9 cellular contexts compared by ENCODE assay signal in the genomic region with DNA sequence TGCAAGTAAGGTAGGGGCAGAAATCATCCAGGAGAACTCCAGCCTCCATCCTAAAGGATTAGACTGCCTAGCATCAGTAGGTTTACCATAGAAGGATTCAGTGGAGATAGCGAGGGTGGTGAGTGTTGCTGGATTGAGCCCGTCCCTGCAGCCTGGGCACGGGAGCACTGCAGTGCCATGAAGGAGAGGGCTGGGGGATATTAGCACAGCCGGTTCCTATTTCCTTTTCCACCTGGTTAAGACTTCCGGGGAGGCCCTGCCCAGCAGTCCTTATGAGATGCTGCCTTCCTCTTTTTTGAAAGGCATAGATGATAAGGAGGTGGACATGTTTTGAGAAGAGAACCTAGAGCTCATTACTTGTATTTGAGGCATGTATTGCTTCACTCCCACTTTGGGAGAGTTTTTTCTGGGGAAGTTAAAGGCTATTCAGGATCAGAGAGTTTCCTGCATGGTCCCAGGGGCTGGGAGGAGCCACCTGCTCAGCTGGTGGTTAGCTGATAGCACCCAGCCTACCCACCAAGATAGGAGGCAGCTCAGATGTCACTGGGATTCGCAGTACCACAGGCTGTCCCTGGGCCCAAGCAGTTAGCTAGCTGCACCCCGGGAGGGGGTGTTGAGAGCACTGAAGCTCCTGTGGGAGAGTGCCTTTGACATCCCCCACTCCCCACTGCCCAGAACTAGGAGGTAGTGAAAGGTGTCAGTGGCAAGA. TPM values are rescaled to one million over a fixed set of nuclear protein-coding genes. Genes with fewer than 3 reads are reported as not detected.
DNase-seq lines count a peak whose midpoint lies in the region; ATAC-seq, FAIRE-seq and TF ChIP-seq lines count a peak whose summit lies in the region.
"Had no signal": no experiment of that assay in that cellular context is flagged by ENCODE, and none has a peak within 500 bp of the region (broad histone marks: within the 10 kb centered on the region; RNA-seq: fewer than 3 reads in every experiment).

No MANE protein-coding gene starts in this region.

- H2BK20ac ChIP-seq in H1 (ENCODE audit: low read length), result peak overlapping the region; percentile 24

- H3K56ac ChIP-seq in H1 (replicated peaks; ENCODE audit: insufficient read length, low read depth, low read length), result no peak overlapping the region

- H3K4me2 ChIP-seq in H1 (ENCODE audit: insufficient read depth in 1 of 2, low read depth in 2 of 2, low read length in 2 of 2), result peak overlapping the region; percentile 59 to 61; a peak in 3 of 4 replicates

- H3K4me3 Mint-ChIP-seq in CD8-positive, alpha-beta T cell, result peak overlapping the region; percentile 11
- H3K4me3 Mint-ChIP-seq in neural crest cell, result peak overlapping the region; percentile 34

- H3K27ac Mint-ChIP-seq in CD8-positive, alpha-beta T cell, result no peak overlapping the region
- no peak overlapping the region for H3K27ac Mint-ChIP-seq in neural crest cell (ENCODE audit: unreplicated experiment)

- no peaks in the 10 kb centered on the region for H3K9me3 Mint-ChIP-seq in CD8-positive, alpha-beta T cell
- no peaks in the 10 kb centered on the region for H3K9me3 Mint-ChIP-seq in neural crest cell

- H3K79me2 ChIP-seq in H1 (ENCODE audit: control insufficient read depth in 1 of 2, insufficient read depth in 2 of 2, low read length in 2 of 2), result peaks cover 18 to 91% of the 10 kb centered on the region in 2 experiments

- H4K8ac ChIP-seq in H1 (ENCODE audit: extremely low read depth, insufficient read depth, low read length), result no peak overlapping the region

- peak overlapping the region; percentile 88 for H3K18ac ChIP-seq in H1 (ENCODE audit: extremely low read depth, low read length)

- H4K20me1 ChIP-seq in H1 (replicated peaks in 1 of 2; ENCODE audit: control insufficient read depth in 1 of 2, insufficient read depth in 2 of 2, low read length in 2 of 2), result peaks cover 6 to 37% of the 10 kb centered on the region in 2 experiments

- H2AFZ ChIP-seq in H1 (ENCODE audit: low read length), result no peak overlapping the region

- no peak overlapping the region for H4K5ac ChIP-seq in H1 (ENCODE audit: insufficient read length, low read depth, low read length)

- no peak overlapping the region for H3K14ac ChIP-seq in H1 (ENCODE audit: insufficient read length)

- H3K27ac ChIP-seq in CD8-positive, alpha-beta T cell (ENCODE audit: low read depth, low read length), result no peak overlapping the region
- H3K27ac ChIP-seq in H1 (ENCODE audit: low read depth, low read length), result peak overlapping the region; percentile 84; the same call in 1 of the 2 replicates

- peaks cover 14% of the 10 kb centered on the region for H3K27me3 ChIP-seq in CD8-positive, alpha-beta T cell (ENCODE audit: insufficient read depth, low read length)
- H3K27me3 ChIP-seq in H1 (replicated peaks in 1 of 4; ENCODE audit: control insufficient read depth in 3 of 4, extremely low read depth in 1 of 4, insufficient read depth in 3 of 4, low read length in 3 of 4), result no peaks in the 10 kb centered on the region

- TF ChIP-seq POLR2A in H1 (IDR thresholded peaks at IDR 0.05; ENCODE audit: control extremely low read depth in 1 of 2, low read depth in 2 of 2, low read length in 2 of 2), result no peak; a peak in 1 of 3 replicates

- H3K4me3 ChIP-seq in CD8-positive, alpha-beta T cell (ENCODE audit: low read depth, low read length), result no peak overlapping the region
- H3K4me3 ChIP-seq in H1 (ENCODE audit: extremely low read depth in 1 of 4, insufficient read depth in 2 of 4, low read depth in 3 of 4, low read length in 4 of 4), result no peak overlapping the region
- no peak overlapping the region for H3K4me3 ChIP-seq in foreskin fibroblast (ENCODE audit: low read depth in 1 of 2, low read length in 2 of 2)

- 0 out of 7 replicates have a peak overlapping the region, but pooled peaks of 1 of the 4 experiments have one; percentile 62 for H3K9ac ChIP-seq in H1 (replicated peaks in 1 of 4; ENCODE audit: extremely low read depth in 1 of 4, low read depth in 3 of 4, low read length in 3 of 4)

- peaks cover 67% of the 10 kb centered on the region for H3K4me1 Mint-ChIP-seq in CD8-positive, alpha-beta T cell (ENCODE audit: low read depth)
- peaks cover 76% of the 10 kb centered on the region for H3K4me1 Mint-ChIP-seq in neural crest cell

- FAIRE-seq in H1 (lab: Jason Lieb, UNC), result no peak

- WGBS in H1 (ENCODE audit: extremely low coverage in 1 of 2, insufficient coverage in 1 of 2, insufficient read length in 1 of 2, insufficient replicate concordance in 2 of 2, low coverage in 1 of 2, low lambda C conversion rate in 2 of 2, missing lambda C conversion rate in 1 of 2), 2 experiments, result 62% methylated on average over 7 of the region's 7 CpGs; no CpG with 5 or more reads in 1 of the 2 experiments

- no peak for ATAC-seq in CD8-positive, alpha-beta T cell

- POLR2A ChIA-PET in CD8-positive, alpha-beta T cell (lab: Charles Lee), result interaction anchor here (1.3 kb wide), 1 partner anchor 22 kb away, joined by 3 read pairs; no protein-coding TSS in a partner anchor
- POLR2A ChIA-PET in H1 (lab: Charles Lee; ENCODE audit: partially characterized antibody), result interaction anchor here (0.8 to 21.5 kb wide), 9 partner anchors 7 to 187 kb away, joined by 3 to 495 read pairs (median 5); a partner anchor contains a TSS

- H2AK5ac ChIP-seq in H1 (ENCODE audit: low read depth, low read length), result peak overlapping the region; percentile 55

- no peaks in the 10 kb centered on the region for H3K36me3 ChIP-seq in CD8-positive, alpha-beta T cell (ENCODE audit: insufficient read depth, low read length)
- peaks cover 0 to 5% (median 0%) of the 10 kb centered on the region in 4 experiments; a peak in 1 of 8 replicates for H3K36me3 ChIP-seq in H1 (ENCODE audit: control insufficient read depth in 2 of 4, insufficient read depth in 4 of 4, low read length in 3 of 4)

- no peak for TF ChIP-seq EP300 in H1 (IDR thresholded peaks at IDR 0.05; ENCODE audit: borderline replicate concordance in 1 of 2, low read depth in 2 of 2, low read length in 2 of 2)

- H3K23me2 ChIP-seq in H1 (ENCODE audit: low read depth, low read length), result no peaks in the 10 kb centered on the region; the same call in 1 of the 2 replicates

- TF ChIP-seq RAD21 in H1 (IDR thresholded peaks at IDR 0.05 in 1 of 2, conservative IDR thresholded peaks at IDR 0.05 in 1 of 2; ENCODE audit: low read depth in 2 of 2, low read length in 2 of 2), result no peak

- H3K4me1 ChIP-seq in CD8-positive, alpha-beta T cell (ENCODE audit: insufficient read depth, low read length), result peaks cover 71% of the 10 kb centered on the region
- H3K4me1 ChIP-seq in H1 (replicated peaks in 1 of 4; ENCODE audit: control insufficient read depth in 3 of 4, insufficient read depth in 4 of 4, low read length in 3 of 4), result peaks cover 37 to 69% (median 53%) of the 10 kb centered on the region in 4 experiments

- no peak overlapping the region for H3K23ac ChIP-seq in H1 (ENCODE audit: insufficient read length)

- 0 out of 2 replicates have a peak overlapping the region, but pooled peaks have one; percentile 82 for H2BK15ac ChIP-seq in H1 (ENCODE audit: low read length)

- TF ChIP-seq CTCF in CD8-positive, alpha-beta T cell (IDR thresholded peaks at IDR 0.05), result no peak
- TF ChIP-seq CTCF in H1 (IDR thresholded peaks at IDR 0.05; ENCODE audit: control extremely low read depth in 1 of 3, insufficient read depth in 1 of 3, low read depth in 1 of 3, low read length in 3 of 3) (no peak), neural crest cell (conservative IDR thresholded peaks at IDR 0.05) (no peak), foreskin fibroblast (IDR thresholded peaks at IDR 0.05; ENCODE audit: low read depth, low read length) (no peak)

- H2BK120ac ChIP-seq in H1 (replicated peaks; ENCODE audit: low read depth, low read length), result no peak overlapping the region

- no peak for DNase-seq in CD8-positive, alpha-beta T cell
- DNase-seq in NOMO-1 treated with DMSO at 0.1 percent for 48 hours (lab: John Stamatoyannopoulos, UW; ENCODE audit: unreplicated experiment), result peak; percentile 65
- no peak for DNase-seq in H1 (ENCODE audit: low read depth in 1 of 2, low spot score in 2 of 2)
- DNase-seq in neural crest cell (ENCODE audit: low read depth, low spot score), result no peak
- DNase-seq in glomerular visceral epithelial cell (ENCODE audit: extremely low spot score), result no peak
- DNase-seq in NCI-H1694 treated with DMSO at 0.1 percent for 48 hours (lab: John Stamatoyannopoulos, UW), result no peak
- DNase-seq in foreskin fibroblast, result no peak
- DNase-seq in effector CD8-positive, alpha-beta T cell (lab: John Stamatoyannopoulos, UW), result no peak
- DNase-seq: NK-92 treated with Interleukin-12 subunit alpha and Interleukin-12 subunit beta, amount 100 ng/mL, for 24 hours had no signal

- intact Hi-C loops in CD8-positive, alpha-beta T cell (cut with DNase I, micrococcal nuclease), result no loop called here

- peaks cover 25% of the 10 kb centered on the region for H3K27me3 Mint-ChIP-seq in CD8-positive, alpha-beta T cell (ENCODE audit: low read depth)
- H3K27me3 Mint-ChIP-seq in neural crest cell (ENCODE audit: low read depth), result no peaks in the 10 kb centered on the region

- peak overlapping the region; percentile 31 for H4K91ac ChIP-seq in H1 (replicated peaks; ENCODE audit: insufficient read length, low read length)

- H2BK5ac ChIP-seq in H1 (ENCODE audit: low read depth, low read length), result peak overlapping the region; percentile 96

- H3K79me1 ChIP-seq in H1 (ENCODE audit: low read depth, low read length), result peaks cover 35% of the 10 kb centered on the region

- peak overlapping the region; percentile 82 for H2BK12ac ChIP-seq in H1 (ENCODE audit: low read depth, low read length)

- no peaks in the 10 kb centered on the region for H3K9me3 ChIP-seq in CD8-positive, alpha-beta T cell (ENCODE audit: low read length)
- no peaks in the 10 kb centered on the region for H3K9me3 ChIP-seq in H1 (ENCODE audit: insufficient read depth in 2 of 2, low read depth in 1 of 2, low read length in 1 of 2)

- no peak overlapping the region for H3K4ac ChIP-seq in H1 (replicated peaks; ENCODE audit: insufficient read length, low read depth, low read length)

- H3K36me3 Mint-ChIP-seq in CD8-positive, alpha-beta T cell, result peaks cover 8% of the 10 kb centered on the region
- no peaks in the 10 kb centered on the region for H3K36me3 Mint-ChIP-seq in neural crest cell (ENCODE audit: low read depth)

- CTCF ChIA-PET in CD8-positive, alpha-beta T cell (lab: Charles Lee), result interaction anchor here (0.6 to 1.9 kb wide), 3 partner anchors 11 to 51 kb away, joined by 3 to 4 read pairs (median 4); a partner anchor contains a TSS
- CTCF ChIA-PET in H1 (lab: Charles Lee; ENCODE audit: partially characterized antibody), result interaction anchor here (0.6 to 1.4 kb wide), 4 partner anchors 8 to 70 kb away, joined by 3 to 4 read pairs (median 3); a partner anchor contains a TSS

RNA-seq across cellular contexts. Expression of a gene that starts 17.2 kb away (rescaled TPM):
- total RNA-seq in CD8-positive, alpha-beta T cell, result 100 to 1,000 TPM; 110 to 111 TPM
- 520 and 530 TPM in 2 replicates for total RNA-seq in H1 (2021; fragmentation: NEBNext Ultra II Directional; extraction: Animal tissue kit (Norgen Biotek cat#: 25700))
- 211 and 281 TPM in 2 replicates for polyA plus RNA-seq in H1 (2011; rRNA removed)
- 223 TPM for polyA plus RNA-seq in H1 (2011; cell fraction: cytosol; rRNA removed)
- polyA plus RNA-seq in H1 (2011; cell fraction: nucleus; rRNA removed), result 1,059 TPM
- polyA plus RNA-seq in H1 (2012, experiment 1 of 2), result 374 to 504 TPM (median 451 TPM) in 4 replicates
- 171 TPM for polyA plus RNA-seq in H1 (2012, experiment 2 of 2)
- polyA plus RNA-seq in H1 (2013, experiment 1 of 2), result 279 TPM
- polyA plus RNA-seq in H1 (2013, experiment 2 of 2), result 254 TPM
- 190 and 202 TPM in 2 replicates for polyA minus RNA-seq in H1 (2011; rRNA and poly(A)+ RNA removed)
- polyA minus RNA-seq in H1 (2011; cell fraction: cytosol; rRNA and poly(A)+ RNA removed), result 103 TPM
- 171 TPM for polyA minus RNA-seq in H1 (2011; cell fraction: nucleus; rRNA and poly(A)+ RNA removed)
- 324 and 335 TPM in 2 replicates for total RNA-seq in neural crest cell

RNA-seq across cellular contexts. Expression of a gene that starts 45.7 kb away (rescaled TPM):
- 100 to 1,000 TPM; 313 to 315 TPM for total RNA-seq in CD8-positive, alpha-beta T cell
- total RNA-seq in H1 (2021; fragmentation: NEBNext Ultra II Directional; extraction: Animal tissue kit (Norgen Biotek cat#: 25700)), result 329 and 344 TPM in 2 replicates
- 937 and 977 TPM in 2 replicates for polyA plus RNA-seq in H1 (2011; rRNA removed)
- 945 TPM for polyA plus RNA-seq in H1 (2011; cell fraction: cytosol; rRNA removed)
- 915 TPM for polyA plus RNA-seq in H1 (2011; cell fraction: nucleus; rRNA removed)
- 382 to 549 TPM (median 528 TPM) in 4 replicates for polyA plus RNA-seq in H1 (2012, experiment 1 of 2)
- polyA plus RNA-seq in H1 (2012, experiment 2 of 2), result 458 TPM
- 236 TPM for polyA plus RNA-seq in H1 (2013, experiment 1 of 2)
- polyA plus RNA-seq in H1 (2013, experiment 2 of 2), result 236 TPM
- polyA minus RNA-seq in H1 (2011; rRNA and poly(A)+ RNA removed), result 386 and 450 TPM in 2 replicates
- 188 TPM for polyA minus RNA-seq in H1 (2011; cell fraction: cytosol; rRNA and poly(A)+ RNA removed)
- 180 TPM for polyA minus RNA-seq in H1 (2011; cell fraction: nucleus; rRNA and poly(A)+ RNA removed)
- total RNA-seq in neural crest cell, result 255 TPM in 2 replicates

RNA-seq across cellular contexts. Expression of a gene that starts 46.9 kb away (rescaled TPM):
- 100 to 1,000 TPM; 135 to 151 TPM for total RNA-seq in CD8-positive, alpha-beta T cell
- 10.4 and 14.4 TPM in 2 replicates for total RNA-seq in H1 (2021; fragmentation: NEBNext Ultra II Directional; extraction: Animal tissue kit (Norgen Biotek cat#: 25700))
- polyA plus RNA-seq in H1 (2011; rRNA removed), result 9.0 and 22.0 TPM in 2 replicates
- polyA plus RNA-seq in H1 (2011; cell fraction: cytosol; rRNA removed), result 8.0 TPM
- polyA plus RNA-seq in H1 (2011; cell fraction: nucleus; rRNA removed), result 12.8 TPM
- polyA plus RNA-seq in H1 (2012, experiment 1 of 2), result 9.6 to 16.0 TPM (median 13.8 TPM) in 4 replicates
- 7.3 TPM for polyA plus RNA-seq in H1 (2012, experiment 2 of 2)
- polyA plus RNA-seq in H1 (2013, experiment 1 of 2), result 14.6 TPM
- 11.8 TPM for polyA plus RNA-seq in H1 (2013, experiment 2 of 2)
- polyA minus RNA-seq in H1 (2011; rRNA and poly(A)+ RNA removed), result 1.1 and 1.6 TPM in 2 replicates
- 3.7 TPM for polyA minus RNA-seq in H1 (2011; cell fraction: cytosol; rRNA and poly(A)+ RNA removed)
- 2.0 TPM for polyA minus RNA-seq in H1 (2011; cell fraction: nucleus; rRNA and poly(A)+ RNA removed)
- 1.5 and 3.4 TPM in 2 replicates for total RNA-seq in neural crest cell
